8 cellular contexts compared by ENCODE assay signal in the genomic region with DNA sequence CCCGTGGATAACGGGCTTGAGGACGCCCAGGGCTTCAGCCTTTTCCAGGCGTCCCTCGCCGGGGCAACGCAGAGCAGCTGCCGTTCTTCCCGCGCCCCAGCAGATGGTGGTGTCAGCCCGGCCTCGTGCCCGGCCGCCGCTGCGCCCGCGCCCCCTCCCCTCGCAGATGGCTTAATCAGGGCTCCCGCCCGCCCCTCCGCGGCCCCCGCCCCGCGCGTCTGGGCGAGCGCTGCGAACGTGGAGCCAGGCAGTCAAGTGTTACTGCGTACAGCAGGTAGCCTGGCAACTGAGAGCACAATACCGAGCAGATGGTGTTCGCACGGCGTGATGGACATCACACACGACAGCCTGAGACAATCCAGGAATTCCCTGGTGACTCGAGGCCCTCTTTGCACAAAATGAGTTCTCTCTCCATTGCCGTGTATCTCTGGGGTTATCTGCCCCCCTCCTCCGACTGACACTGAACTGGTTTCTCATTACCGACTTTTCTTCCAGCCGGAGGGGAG.
A peak's percentile ranks its signal among the peaks of the same experiment; 100 is the strongest.
DNase-seq lines count a peak whose midpoint lies in the region; ATAC-seq and TF ChIP-seq lines count a peak whose summit lies in the region.

No MANE protein-coding gene starts in this region.

- 0 out of 22 replicates have a peak, but pooled peaks cover 0 to 5% (median 0%) of the 10 kb centered on the region in 11 experiments for H4K20me1 ChIP-seq in BLaER1 treated with 17β-estradiol and CSF1 and Interleukin-3, amounts not matched to agents 10 nM and 100 nM

- peak; percentile 70 for TF ChIP-seq CTCF in LNCAP (IDR thresholded peaks at IDR 0.05)

- H3K4me2 ChIP-seq in BLaER1 treated with 17β-estradiol and CSF1 and Interleukin-3, amounts not matched to agents 10 nM and 100 nM, result peak overlapping the region; percentile 83 to 99 (median 94)

- H3K4me1 Mint-ChIP-seq in activated naive CD8-positive, alpha-beta T cell (ENCODE audit: low read depth), result peaks cover 17% of the 10 kb centered on the region

- peaks cover 39 to 67% (median 48%) of the 10 kb centered on the region in 10 experiments for H3K4me1 ChIP-seq in BLaER1 treated with 17β-estradiol and CSF1 and Interleukin-3, amounts not matched to agents 10 nM and 100 nM
- H3K4me1 ChIP-seq in neuron (ENCODE audit: insufficient read depth, low read length), result peaks cover 18% of the 10 kb centered on the region

- peak overlapping the region; percentile 78 for H3K4me3 Mint-ChIP-seq in activated naive CD8-positive, alpha-beta T cell

- peaks cover 2% of the 10 kb centered on the region for H3K36me3 Mint-ChIP-seq in activated naive CD8-positive, alpha-beta T cell

- peak overlapping the region; percentile 75 to 88 (median 86) for H3K9ac ChIP-seq in BLaER1 treated with 17β-estradiol and CSF1 and Interleukin-3, amounts not matched to agents 10 nM and 100 nM

- no peaks in the 10 kb centered on the region for H3K27me3 ChIP-seq in BLaER1 treated with 17β-estradiol and CSF1 and Interleukin-3, amounts not matched to agents 10 nM and 100 nM
- H3K27me3 ChIP-seq in neuron (ENCODE audit: insufficient read depth, low read length), result no peaks in the 10 kb centered on the region

- peak; percentile 71 for ATAC-seq in GM21360 (IDR thresholded peaks at IDR 0.05; ENCODE audit: unreplicated experiment)

- H2AFZ ChIP-seq in neuron (ENCODE audit: low read depth, low read length), result peak overlapping the region; percentile 86

- peaks cover 3 to 10% (median 9%) of the 10 kb centered on the region in 11 experiments; a peak in 14 of 22 replicates for H3K36me3 ChIP-seq in BLaER1 treated with 17β-estradiol and CSF1 and Interleukin-3, amounts not matched to agents 10 nM and 100 nM
- no peaks in the 10 kb centered on the region for H3K36me3 ChIP-seq in neuron (ENCODE audit: insufficient read depth, low read length)

- DNase-seq in SHP77 treated with DMSO at 0.1 percent for 48 hours (lab: John Stamatoyannopoulos, UW) (peak; percentile 52), glomerular endothelial cell (ENCODE audit: extremely low read depth, low read depth, low spot score) (peak; percentile 36), substantia nigra (lab: John Stamatoyannopoulos, UW) (peak; percentile 30 to 95 (median 78))

- H3K27ac Mint-ChIP-seq in activated naive CD8-positive, alpha-beta T cell, result no peak overlapping the region

- H3K27ac ChIP-seq in BLaER1 treated with 17β-estradiol and CSF1 and Interleukin-3, amounts not matched to agents 10 nM and 100 nM, result peak overlapping the region; percentile 79 to 93 (median 88)
- H3K27ac ChIP-seq in substantia nigra (ENCODE audit: low read depth, low read length, poor library complexity, severe bottlenecking), result peak overlapping the region; percentile 83

- H3K27me3 Mint-ChIP-seq in activated naive CD8-positive, alpha-beta T cell, result peaks cover 24% of the 10 kb centered on the region

- no peaks in the 10 kb centered on the region for H3K9me3 Mint-ChIP-seq in activated naive CD8-positive, alpha-beta T cell (ENCODE audit: low read depth)

- no peaks in the 10 kb centered on the region for H3K9me3 ChIP-seq in BLaER1 treated with 17β-estradiol and CSF1 and Interleukin-3, amounts not matched to agents 10 nM and 100 nM (replicated peaks in 1 of 11)
- no peaks in the 10 kb centered on the region for H3K9me3 ChIP-seq in neuron (ENCODE audit: low read length)

- peak overlapping the region; percentile 50 to 67 (median 55) for H3K4me3 ChIP-seq in BLaER1 treated with 17β-estradiol and CSF1 and Interleukin-3, amounts not matched to agents 10 nM and 100 nM
- H3K4me3 ChIP-seq in neuron (ENCODE audit: low read length), result peak overlapping the region; percentile 48

Comparison
In these comparisons a context has a peak if more than half of its experiments do, and no peak if none do; other contexts are left out.
1. Peak in every context shown above with its lines: DNase-seq, ATAC-seq, H3K4me3 ChIP-seq and H3K27ac ChIP-seq.